In the genomic region with DNA sequence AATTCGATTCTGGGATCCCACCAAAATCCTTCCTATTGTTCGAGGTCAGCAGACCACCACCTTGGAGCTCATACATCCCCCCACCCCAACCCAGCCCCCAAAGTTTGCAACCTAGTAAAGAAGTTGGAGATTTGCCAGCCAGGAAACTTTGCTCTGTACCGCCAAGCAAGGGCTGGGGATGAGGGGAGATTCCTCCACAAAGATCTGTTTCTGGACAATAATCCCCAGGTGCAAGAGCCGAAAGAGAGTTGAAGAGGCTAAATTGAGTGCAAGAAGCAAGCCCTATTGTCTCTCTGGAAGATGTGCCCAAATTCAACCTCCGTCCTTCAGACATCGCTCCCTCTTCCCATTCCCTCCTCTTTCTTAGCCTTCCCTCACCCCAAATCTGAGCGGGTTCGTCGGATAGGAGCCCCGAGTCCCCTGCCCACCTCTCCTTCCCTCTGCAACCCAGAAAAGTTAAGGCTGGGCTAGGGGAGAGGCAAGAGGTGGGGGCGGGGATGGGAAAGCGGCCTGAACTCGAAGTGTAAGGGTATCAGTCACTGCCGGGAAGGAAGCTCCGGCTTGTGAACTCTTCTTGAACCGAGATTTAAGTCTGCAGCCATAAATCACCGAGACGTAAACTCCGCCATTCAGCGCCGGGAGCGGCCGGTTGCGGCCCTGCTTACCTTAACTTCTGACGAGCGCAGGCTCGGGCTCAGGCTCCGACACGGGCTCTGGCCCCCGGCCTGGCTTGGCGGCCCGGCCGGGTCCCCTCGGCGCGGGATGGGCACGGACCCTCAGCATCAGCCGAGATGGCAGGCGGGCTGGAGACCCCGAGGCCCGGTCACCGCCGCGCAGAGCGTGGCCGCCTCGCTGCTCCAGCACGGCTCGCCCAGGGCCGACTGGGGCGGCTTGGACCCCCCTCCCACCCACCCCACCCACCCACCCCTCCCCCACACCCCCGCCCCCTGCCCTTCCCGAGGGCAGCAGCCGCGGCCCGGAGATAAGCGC, we compare ENCODE assay signal across 1 cellular context.
TF ChIP-seq lines count a peak whose summit lies in the region.

No MANE protein-coding gene starts in this region.

TF ChIP-seq in K562, 482 proteins besides CTCF, POLR2A, EP300 and RAD21 (continued from another document):
- peak; percentile 94 for TF ChIP-seq HNRNPLL (IDR thresholded peaks at IDR 0.05; ENCODE audit: low read depth, low read length, poor library complexity, severe bottlenecking)
- TF ChIP-seq LEF1 (IDR thresholded peaks at IDR 0.05) = peak; percentile 26; the same call in 1 of the 2 replicates
- peak; percentile 55; the same call in 1 of the 2 replicates for TF ChIP-seq RNF2 (IDR thresholded peaks at IDR 0.05)
- TF ChIP-seq RCOR1 (IDR thresholded peaks at IDR 0.05; ENCODE audit: borderline replicate concordance in 1 of 2, low read depth in 2 of 2, low read length in 2 of 2) = peak in 1 of 2 experiments; percentile 84; a peak in 2 of 4 replicates
